Comparison of ENCODE assay signal across 1 cellular context in genomic region chr14:56805992-56806737, GRCh38.
TF ChIP-seq lines count a peak whose summit lies in the region.

No MANE protein-coding gene starts in this region.

TF ChIP-seq in WTC11, 78 proteins besides CTCF, POLR2A, EP300 and RAD21 (continued from another document):
- no peak for TF ChIP-seq E2F1 (CRISPR knock-in tag; IDR thresholded peaks at IDR 0.05)
- TF ChIP-seq RELA (CRISPR knock-in tag; IDR thresholded peaks at IDR 0.05; ENCODE audit: borderline replicate concordance): no peak
- TF ChIP-seq, protein P1, sequence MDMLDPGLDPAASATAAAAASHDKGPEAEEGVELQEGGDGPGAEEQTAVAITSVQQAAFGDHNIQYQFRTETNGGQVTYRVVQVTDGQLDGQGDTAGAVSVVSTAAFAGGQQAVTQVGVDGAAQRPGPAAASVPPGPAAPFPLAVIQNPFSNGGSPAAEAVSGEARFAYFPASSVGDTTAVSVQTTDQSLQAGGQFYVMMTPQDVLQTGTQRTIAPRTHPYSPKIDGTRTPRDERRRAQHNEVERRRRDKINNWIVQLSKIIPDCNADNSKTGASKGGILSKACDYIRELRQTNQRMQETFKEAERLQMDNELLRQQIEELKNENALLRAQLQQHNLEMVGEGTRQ (CRISPR knock-in tag; IDR thresholded peaks at IDR 0.05): no peak
